In the genomic region with DNA sequence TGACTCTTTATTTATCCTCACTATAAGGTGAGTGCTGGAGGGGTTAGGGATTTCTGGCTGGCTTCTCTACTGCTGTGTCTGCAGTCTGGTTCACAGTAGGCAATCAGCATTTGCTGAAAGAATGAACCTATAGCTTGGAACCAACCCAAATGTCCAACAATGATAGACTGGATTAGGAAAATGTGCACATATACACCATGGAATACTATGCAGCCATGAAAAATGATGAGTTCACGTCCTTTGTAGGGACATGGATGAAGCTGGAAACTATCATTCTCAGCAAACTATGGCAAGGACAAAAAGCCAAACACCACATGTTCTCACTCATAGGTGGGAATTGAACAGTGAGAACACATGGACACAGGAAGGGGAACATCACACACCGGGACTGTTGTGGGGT, we compare ENCODE assay signal across 1 cellular context.
TF ChIP-seq lines count a peak whose summit lies in the region.

No MANE protein-coding gene starts in this region.

TF ChIP-seq in GM12878, 131 proteins besides CTCF, POLR2A, EP300 and RAD21:
- TF ChIP-seq ZNF217 (IDR thresholded peaks at IDR 0.05), result peak; percentile 73
- TF ChIP-seq POLR2AphosphoS5 (IDR thresholded peaks at IDR 0.05; ENCODE audit: low read length), result peak; percentile 15; the same call in 1 of the 2 replicates
- peak; percentile 78; the same call in 1 of the 2 replicates for TF ChIP-seq KDM1A (IDR thresholded peaks at IDR 0.05; ENCODE audit: borderline replicate concordance)
- TF ChIP-seq SMAD1 (IDR thresholded peaks at IDR 0.05; ENCODE audit: low read depth, partially characterized antibody), result peak; percentile 4
- TF ChIP-seq ZBTB33 (IDR thresholded peaks at IDR 0.05), result 0 out of 2 replicates have a peak, but pooled peaks have one; percentile 16
- peak; percentile 46; the same call in 1 of the 2 replicates for TF ChIP-seq BACH1 (IDR thresholded peaks at IDR 0.05; ENCODE audit: borderline replicate concordance)
- TF ChIP-seq SMARCA5 (IDR thresholded peaks at IDR 0.05), result peak; percentile 73
